1 cellular context compared by ENCODE assay signal in genomic region chr16:69954241-69954640, GRCh38. TPM values are rescaled to one million over a fixed set of nuclear protein-coding genes. Genes with fewer than 3 reads are reported as not detected.
"Had no signal": no experiment of that assay in that cellular context is flagged by ENCODE, and none has a peak within 500 bp of the region (broad histone marks: within the 10 kb centered on the region; RNA-seq: fewer than 3 reads in every experiment).

No MANE protein-coding gene starts in this region.

RNA-seq across cellular contexts. Expression of gene CLEC18A, which starts 3.1 kb away (rescaled TPM):
- total RNA-seq: H7 had no signal
